ENCODE assay signal across 13 cellular contexts in the genomic region with DNA sequence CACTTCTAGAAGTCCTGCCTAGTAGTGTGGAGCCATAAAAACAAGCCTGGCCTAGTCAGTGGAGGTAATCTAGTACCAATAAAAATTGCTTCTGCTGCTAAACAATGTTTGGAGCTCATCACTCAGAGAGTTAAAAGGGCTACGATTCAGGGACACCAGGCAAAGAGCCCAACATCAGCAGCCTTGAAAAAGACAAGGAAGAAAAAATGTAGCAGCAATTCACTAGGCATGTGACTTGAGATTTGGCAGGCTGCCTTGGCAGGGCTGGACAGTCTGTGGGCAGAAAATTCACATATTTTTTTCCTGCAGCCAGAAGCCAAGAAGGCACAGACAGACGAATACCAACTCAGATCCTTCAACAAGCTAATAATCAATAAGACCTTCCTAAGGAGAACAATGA. TPM values are rescaled to one million over a fixed set of nuclear protein-coding genes. Genes with fewer than 3 reads are reported as not detected.
DNase-seq lines count a peak whose midpoint lies in the region; ATAC-seq, FAIRE-seq and TF ChIP-seq lines count a peak whose summit lies in the region.
"Had no signal": no experiment of that assay in that cellular context is flagged by ENCODE, and none has a peak within 500 bp of the region (broad histone marks: within the 10 kb centered on the region; RNA-seq: fewer than 3 reads in every experiment).

No MANE protein-coding gene starts in this region.

- no peak for TF ChIP-seq CTCF in ovary (IDR thresholded peaks at IDR 0.05)

- DNase-seq in C1 segment of cervical spinal cord (lab: John Stamatoyannopoulos, UW) (peak in 12 of 14 donors; percentile 22 to 84 (median 70)), RPMI7951 (ENCODE audit: low read depth) (peak; percentile 1), frontal cortex (ENCODE audit: low spot score in 2 of 2) (peak in 1 of 2 donors; percentile 11), ovary (peak; percentile 83 to 91 (median 87)), HPDE6-E6E7 (ENCODE audit: extremely low spot score) (no peak)
- DNase-seq: CD4-positive, alpha-beta memory T cell; HCEC 1CT; lower lobe of right lung; NCI-H226 had no signal

- H3K9me3 ChIP-seq in ovary, result no peaks in the 10 kb centered on the region
- H3K9me3 ChIP-seq: lower lobe of right lung had no signal

- H3K27me3 ChIP-seq in ovary, result no peaks in the 10 kb centered on the region

- WGBS in ovary, 3 donors, result 0 to 2% (median 2%) methylated on average over 2 of the region's 2 CpGs

- H3K4me3 ChIP-seq in ovary, result no peak overlapping the region
- H3K4me3 ChIP-seq: lower lobe of right lung had no signal

- intact Hi-C loops in ovary (cut with DNase I), result no loop called here

- ATAC-seq in GM19463 (IDR thresholded peaks at IDR 0.05; ENCODE audit: unreplicated experiment), result no peak
- ATAC-seq in GM19324 (IDR thresholded peaks at IDR 0.05; ENCODE audit: low FRiP score, unreplicated experiment), result no peak
- no peak for ATAC-seq in HG02973 (IDR thresholded peaks at IDR 0.05; ENCODE audit: unreplicated experiment)

- FAIRE-seq in frontal cortex (lab: Jason Lieb, UNC), result peak; percentile 62
- FAIRE-seq: GM18507 had no signal

- peaks cover 18% of the 10 kb centered on the region for H3K4me1 ChIP-seq in ovary (ENCODE audit: insufficient read depth)
- H3K4me1 ChIP-seq: lower lobe of right lung had no signal

- no peak for TF ChIP-seq EP300 in ovary (IDR thresholded peaks at IDR 0.05)

- peak overlapping the region in 1 of 2 donors; percentile 32 for H3K27ac ChIP-seq in ovary
- H3K27ac ChIP-seq: lower lobe of right lung had no signal

- TF ChIP-seq POLR2A in ovary (IDR thresholded peaks at IDR 0.05), result no peak

- no peaks in the 10 kb centered on the region for H3K36me3 ChIP-seq in ovary
- H3K36me3 ChIP-seq: lower lobe of right lung had no signal

RNA-seq across cellular contexts. Expression of a gene that starts 47.2 kb away (rescaled TPM):
- 0.39 TPM in 1 of 2 replicates, not detected in the other for total RNA-seq in RPMI7951 (2014; rRNA removed; shearing (Covaris generic))
- total RNA-seq in frontal cortex (10.2 TPM), ovary (10 to 100 TPM; 13.8 to 22.3 (median 18.0) TPM)
- 10 to 100 TPM in 1 of 2 donors, 1 to 10 TPM in 1; 8.9 to 16.8 TPM for polyA plus RNA-seq in ovary
- polyA plus RNA-seq: CD4-positive, alpha-beta memory T cell had no signal
